Comparison of ENCODE assay signal across 7 cellular contexts in genomic region chr14:99320105-99320572, GRCh38. TPM values are rescaled to one million over a fixed set of nuclear protein-coding genes. Genes with fewer than 3 reads are reported as not detected.
A peak's percentile ranks its signal among the peaks of the same experiment; 100 is the strongest.
DNase-seq lines count a peak whose midpoint lies in the region; ATAC-seq and TF ChIP-seq lines count a peak whose summit lies in the region.

No MANE protein-coding gene starts in this region.

- no peaks in the 10 kb centered on the region for H3K79me2 ChIP-seq in mesendoderm (ENCODE audit: control insufficient read depth, insufficient read depth, low read length)

- H3K4me2 ChIP-seq in mesendoderm (ENCODE audit: low read length), result no peak overlapping the region

- H3K27me3 ChIP-seq in mesendoderm (ENCODE audit: insufficient read depth, low read length, poor library complexity), result no peaks in the 10 kb centered on the region

- no peak overlapping the region for H2BK15ac ChIP-seq in mesendoderm (replicated peaks; ENCODE audit: low read depth)

- peak; percentile 12 for DNase-seq in NCI-H187 treated with DMSO at 0.1 percent for 48 hours (lab: John Stamatoyannopoulos, UW)
- peak in 3 of 4 experiments; percentile 24 to 58 (median 30) for DNase-seq in activated CD4-positive, CD25-positive, alpha-beta regulatory T cell (lab: John Stamatoyannopoulos, UW)
- peak; percentile 19 to 21 for DNase-seq in cardiac fibroblast (ENCODE audit: low read depth in 2 of 2)
- peak; percentile 65 for DNase-seq in mesendoderm
- peak; percentile 57 to 65 for DNase-seq in stimulated activated CD8-positive, alpha-beta memory T cell treated with anti-CD3 and anti-CD28 coated beads, Interleukin-7, amount 100 ng/mL, for 48 hours (ENCODE audit: extremely low read depth in 1 of 2, low read depth in 1 of 2)

- no peak overlapping the region for H4K8ac ChIP-seq in mesendoderm (ENCODE audit: low read depth, low read length)

- no peak overlapping the region for H3K27ac ChIP-seq in mesendoderm (ENCODE audit: low read depth, low read length)

- WGBS in mesendoderm (ENCODE audit: extremely low coverage, insufficient coverage, low lambda C conversion rate), result no CpG with 5 or more reads among the region's 23 CpGs

- no peaks in the 10 kb centered on the region for H3K79me1 ChIP-seq in mesendoderm (ENCODE audit: low read length)

- no peak overlapping the region for H3K4me3 ChIP-seq in cardiac fibroblast (replicated peaks in 1 of 2; ENCODE audit: low read depth in 2 of 2, low read length in 2 of 2)
- H3K4me3 ChIP-seq in mesendoderm (ENCODE audit: low read length), result no peak overlapping the region

- peak; percentile 53 for ATAC-seq in GM18498 (IDR thresholded peaks at IDR 0.05; ENCODE audit: unreplicated experiment)
- ATAC-seq in HG02642 (IDR thresholded peaks at IDR 0.05; ENCODE audit: poor library complexity, unreplicated experiment), result peak; percentile 61

- H2BK120ac ChIP-seq in mesendoderm (ENCODE audit: low read depth, low read length), result no peak overlapping the region

- H3K36me3 ChIP-seq in mesendoderm (ENCODE audit: control insufficient read depth, insufficient read depth, low read length), result no peaks in the 10 kb centered on the region

- TF ChIP-seq CTCF in cardiac fibroblast (IDR thresholded peaks at IDR 0.05; ENCODE audit: low read depth, low read length), result peak; percentile 73

- H3K18ac ChIP-seq in mesendoderm (ENCODE audit: low read length), result no peak overlapping the region

- H3K4me1 ChIP-seq in mesendoderm (ENCODE audit: control insufficient read depth, low read depth, low read length), result no peaks in the 10 kb centered on the region

- H3K9ac ChIP-seq in mesendoderm (ENCODE audit: low read length), result no peak overlapping the region

- no peak overlapping the region for H3K56ac ChIP-seq in mesendoderm (ENCODE audit: low read length)

- no peak overlapping the region for H3K4ac ChIP-seq in mesendoderm (ENCODE audit: low read depth, low read length)

- no peak overlapping the region for H2AK5ac ChIP-seq in mesendoderm (ENCODE audit: low read length)

- no peak overlapping the region for H3K23ac ChIP-seq in mesendoderm (ENCODE audit: low read length)

- no peak overlapping the region for H4K5ac ChIP-seq in mesendoderm (ENCODE audit: low read length)

- H2BK5ac ChIP-seq in mesendoderm (ENCODE audit: low read length), result no peak overlapping the region

RNA-seq across cellular contexts. Expression of gene BCL11B, which starts 48.1 kb away (rescaled TPM):
- polyA plus RNA-seq in mesendoderm (2013, experiment 1 of 2), result 2.8 TPM
- polyA plus RNA-seq in mesendoderm (2013, experiment 2 of 2), result 2.5 TPM

Comparison
In these comparisons a context has a peak if more than half of its experiments do, and no peak if none do; other contexts are left out.
1. DNase-seq: peak in every context shown above with its lines; median percentile 65 in mesendoderm; 61 in stimulated activated CD8-positive, alpha-beta memory T cell treated with anti-CD3 and anti-CD28 coated beads, Interleukin-7, amount 100 ng/mL, for 48 hours; 30 in activated CD4-positive, CD25-positive, alpha-beta regulatory T cell; 20 in cardiac fibroblast; 12 in NCI-H187 treated with DMSO at 0.1 percent for 48 hours.